Comparison of ENCODE assay signal across 8 cellular contexts in genomic region chr1:50368179-50369007, GRCh38. TPM values are rescaled to one million over a fixed set of nuclear protein-coding genes. Genes with fewer than 3 reads are reported as not detected.
DNase-seq lines count a peak whose midpoint lies in the region; ATAC-seq, FAIRE-seq and TF ChIP-seq lines count a peak whose summit lies in the region.

No MANE protein-coding gene starts in this region.

- 16 to 18% methylated on average over 31 of the region's 31 CpGs for WGBS in sigmoid colon, 2 donors

- TF ChIP-seq EP300 in sigmoid colon (IDR thresholded peaks at IDR 0.05): no peak

- H3K27ac ChIP-seq in sigmoid colon: no peak overlapping the region

- intact Hi-C loops in left cardiac atrium (cut with DNase I): loop anchor here in 1 of 2 donors (10.0 kb wide), 1 partner anchor 336 kb away; no protein-coding TSS in a partner anchor
- intact Hi-C loops in sigmoid colon (cut with DNase I): no loop called here

- H3K4me3 Mint-ChIP-seq in activated CD4-positive, alpha-beta memory T cell treated with anti-CD3 and anti-CD28 coated beads, Interleukin-2, amount 10 ng/mL, durations not matched to agents 7 days and 5 days: no peak overlapping the region

- H3K27me3 ChIP-seq in BJ (ENCODE audit: control insufficient read depth, insufficient read depth, low read length) (peaks cover 6% of the 10 kb centered on the region), sigmoid colon (peaks cover 0 to 49% (median 5%) of the 10 kb centered on the region in 3 donors)

- H3K36me3 ChIP-seq in BJ (ENCODE audit: control insufficient read depth, insufficient read depth, low read length) (no peaks in the 10 kb centered on the region), sigmoid colon (no peaks in the 10 kb centered on the region)

- FAIRE-seq in GM18507 (lab: Jason Lieb, UNC): peak; percentile 46

- CTCF ChIA-PET in BJ (lab: Yijun Ruan, JAX): interaction anchor here (0.6 to 4.2 kb wide), 22 partner anchors 9 to 373 kb away, joined by 3 to 29 read pairs (median 4); no protein-coding TSS in a partner anchor
- CTCF ChIA-PET in activated CD4-positive, alpha-beta memory T cell treated with anti-CD3 and anti-CD28 coated beads, Interleukin-2, amount 10 ng/mL, durations not matched to agents 7 days and 5 days (lab: Charles Lee): interaction anchor here (0.9 to 1.7 kb wide), 2 partner anchors 56 to 237 kb away, joined by 4 to 6 read pairs; no protein-coding TSS in a partner anchor

- TF ChIP-seq CTCF in BJ (IDR thresholded peaks at IDR 0.05; ENCODE audit: insufficient read depth, low read depth, low read length) (peak; percentile 74), sigmoid colon (IDR thresholded peaks at IDR 0.05) (peak; percentile 18 to 72 (median 61))

- H3K27ac Mint-ChIP-seq in activated CD4-positive, alpha-beta memory T cell treated with anti-CD3 and anti-CD28 coated beads, Interleukin-2, amount 10 ng/mL, durations not matched to agents 7 days and 5 days: no peak overlapping the region

- H3K36me3 Mint-ChIP-seq in activated CD4-positive, alpha-beta memory T cell treated with anti-CD3 and anti-CD28 coated beads, Interleukin-2, amount 10 ng/mL, durations not matched to agents 7 days and 5 days (ENCODE audit: low read depth): no peaks in the 10 kb centered on the region

- no peaks in the 10 kb centered on the region for H3K9me3 Mint-ChIP-seq in activated CD4-positive, alpha-beta memory T cell treated with anti-CD3 and anti-CD28 coated beads, Interleukin-2, amount 10 ng/mL, durations not matched to agents 7 days and 5 days

- ATAC-seq in left cardiac atrium: peak; percentile 15 to 51
- ATAC-seq in GM18517 (IDR thresholded peaks at IDR 0.05; ENCODE audit: unreplicated experiment): no peak

- H3K27me3 Mint-ChIP-seq in activated CD4-positive, alpha-beta memory T cell treated with anti-CD3 and anti-CD28 coated beads, Interleukin-2, amount 10 ng/mL, durations not matched to agents 7 days and 5 days: peaks cover 25% of the 10 kb centered on the region

- DNase-seq in BJ (ENCODE audit: low read depth) (no peak), GM18507 (ENCODE audit: extremely low spot score, insufficient read length, low read depth) (peak; percentile 25), NCI-H128 (lab: John Stamatoyannopoulos, UW; ENCODE audit: unreplicated experiment) (peak; percentile 40), left cardiac atrium (peak; percentile 28), sigmoid colon (no peak), putamen (ENCODE audit: low spot score) (no peak)
- peak; percentile 29 for DNase-seq in activated CD4-positive, alpha-beta memory T cell treated with anti-CD3 and anti-CD28 coated beads, Interleukin-2, amount 10 ng/mL, durations not matched to agents 7 days and 5 days

- H3K4me1 Mint-ChIP-seq in activated CD4-positive, alpha-beta memory T cell treated with anti-CD3 and anti-CD28 coated beads, Interleukin-2, amount 10 ng/mL, durations not matched to agents 7 days and 5 days: no peaks in the 10 kb centered on the region

- POLR2A ChIA-PET in BJ (lab: Charles Lee): no interaction called here
- POLR2A ChIA-PET in activated CD4-positive, alpha-beta memory T cell treated with anti-CD3 and anti-CD28 coated beads, Interleukin-2, amount 10 ng/mL, durations not matched to agents 7 days and 5 days (lab: Charles Lee): interaction anchor here (0.6 kb wide), 1 partner anchor 933 kb away, joined by 3 read pairs; no protein-coding TSS in a partner anchor

- no peaks in the 10 kb centered on the region for H3K9me3 ChIP-seq in sigmoid colon

- peaks cover 0 to 5% (median 0%) of the 10 kb centered on the region in 4 donors for H3K4me1 ChIP-seq in sigmoid colon

- no peak overlapping the region for H3K4me3 ChIP-seq in BJ (ENCODE audit: low read depth, low read length)
- no peak overlapping the region for H3K4me3 ChIP-seq in sigmoid colon

- TF ChIP-seq POLR2A in sigmoid colon (IDR thresholded peaks at IDR 0.05): no peak

RNA-seq across cellular contexts. Expression of gene DMRTA2, which starts 54.9 kb away (rescaled TPM):
- polyA plus RNA-seq in BJ (2011; rRNA removed) (not detected in 2 replicates), sigmoid colon (under 1 TPM in 1 of 3 donors, not detected in 2; 0.04 TPM)
- polyA minus RNA-seq in BJ (2011; rRNA and poly(A)+ RNA removed): not detected in 2 replicates
- not detected for total RNA-seq in activated CD4-positive, alpha-beta memory T cell treated with anti-CD3 and anti-CD28 coated beads, Interleukin-2, amount 10 ng/mL, durations not matched to agents 7 days and 5 days
- total RNA-seq in left cardiac atrium (not detected), sigmoid colon (under 1 TPM in 2 of 4 donors, not detected in 2; 0.27 to 0.55 TPM)

Comparison
In these comparisons a context has a peak if more than half of its experiments do, and no peak if none do; other contexts are left out.
1. DNase-seq: peak in GM18507 (single experiment), NCI-H128 (single experiment), activated CD4-positive, alpha-beta memory T cell treated with anti-CD3 and anti-CD28 coated beads, Interleukin-2, amount 10 ng/mL, durations not matched to agents 7 days and 5 days (single experiment) and left cardiac atrium (single experiment); none in BJ (single experiment), sigmoid colon (single experiment) and putamen (single experiment).